Comparison of ENCODE assay signal across 21 cellular contexts in genomic region chr2:85751300-85751575, GRCh38. TPM values are rescaled to one million over a fixed set of nuclear protein-coding genes. Genes with fewer than 3 reads are reported as not detected.
DNase-seq lines count a peak whose midpoint lies in the region; ATAC-seq and TF ChIP-seq lines count a peak whose summit lies in the region.
"Had no signal": no experiment of that assay in that cellular context is flagged by ENCODE, and none has a peak within 500 bp of the region (broad histone marks: within the 10 kb centered on the region; RNA-seq: fewer than 3 reads in every experiment).

No MANE protein-coding gene starts in this region.

- peaks cover 0 to 5% (median 0%) of the 10 kb centered on the region in 5 experiments for H3K9me3 Mint-ChIP-seq in brain
- H3K9me3 Mint-ChIP-seq: activated naive CD4-positive, alpha-beta T cell treated with anti-CD3 and anti-CD28 coated beads, Interleukin-2, amount 50 U/mL, for 24 hours; activated T-helper 1 cell treated with anti-CD3 and anti-CD28 coated beads, Interleukin-12 subunit alpha, Interleukin-12 subunit beta, Interleukin-2, Interleukin-4 antibody, amounts not matched to agents 30 ng/mL and 10 ng/mL and 1 ng/mL, durations not matched to agents 14 hours and 24 hours and 36 hours; CD8-positive, alpha-beta T cell; central memory CD8-positive, alpha-beta T cell; stimulated activated naive CD8-positive, alpha-beta T cell treated with anti-CD3 and anti-CD28 coated beads, Interleukin-15, amount 100 ng/mL, for 72 hours had no signal

- H3K36me3 Mint-ChIP-seq in brain: no peaks in the 10 kb centered on the region
- H3K36me3 Mint-ChIP-seq: activated naive CD4-positive, alpha-beta T cell treated with anti-CD3 and anti-CD28 coated beads, Interleukin-2, amount 50 U/mL, for 24 hours; CD8-positive, alpha-beta T cell had no signal

- DNase-seq in GM23248 (no peak), tibial artery (no peak), left lobe of liver (ENCODE audit: low spot score) (no peak), mucosa of gallbladder (ENCODE audit: low spot score) (no peak)
- no peak for DNase-seq in activated CD4-positive, CD25-positive, alpha-beta regulatory T cell treated with anti-CD3 and anti-CD28 coated beads, Interleukin-2, amount 50 U/mL, for 72 hours
- DNase-seq: sigmoid colon had no signal

- H3K9ac ChIP-seq in GM23248: peak overlapping the region; percentile 15; the same call in 1 of the 2 replicates

- H3K27me3 Mint-ChIP-seq in brain: peaks cover 32% of the 10 kb centered on the region

- H3K27ac ChIP-seq in GM23248: no peak overlapping the region
- H3K27ac ChIP-seq in layer of hippocampus (ENCODE audit: low read depth, low read length): peak overlapping the region; percentile 13
- peak overlapping the region; percentile 96 to 97 for H3K27ac ChIP-seq in tibial artery
- H3K27ac ChIP-seq: epithelial cell of prostate, HL-60, left lung, VCaP had no signal

- H3K9me2 ChIP-seq in GM23248 (ENCODE audit: insufficient read depth): no peaks in the 10 kb centered on the region

- H3K4me2 ChIP-seq in GM23248 (ENCODE audit: unreplicated experiment): no peak overlapping the region

- H3K4me1 ChIP-seq in GM23248 (ENCODE audit: insufficient read depth) (peaks cover 34% of the 10 kb centered on the region), tibial artery (peaks cover 0 to 76% (median 62%) of the 10 kb centered on the region in 4 donors)

- peaks cover 51% of the 10 kb centered on the region for H3K4me1 Mint-ChIP-seq in brain

- 75 to 79% methylated on average over 5 of the region's 5 CpGs for WGBS in GM23248 (ENCODE audit: low coverage in 1 of 2, low lambda C conversion rate in 2 of 2, missing lambda C conversion rate in 2 of 2), 2 experiments

- no peak overlapping the region for H2AFZ ChIP-seq in GM23248

- no peaks in the 10 kb centered on the region for H3K36me3 ChIP-seq in GM23248 (ENCODE audit: low read depth)
- H3K36me3 ChIP-seq in tibial artery: no peaks in the 10 kb centered on the region
- H3K36me3 ChIP-seq: left lung, sigmoid colon had no signal

- H3K27me3 ChIP-seq in GM23248 (replicated peaks; ENCODE audit: insufficient read depth) (no peaks in the 10 kb centered on the region), layer of hippocampus (ENCODE audit: control insufficient read depth, insufficient read depth, low read length) (no peaks in the 10 kb centered on the region), tibial artery (no peaks in the 10 kb centered on the region)
- H3K27me3 ChIP-seq: sigmoid colon had no signal

- H3K79me2 ChIP-seq in GM23248 (ENCODE audit: insufficient read depth): peaks cover 21% of the 10 kb centered on the region

- in situ Hi-C loops in GM23248 (cut with MboI): no loop called here

- peak overlapping the region in 3 of 5 experiments; percentile 17 to 28 (median 18) for H3K27ac Mint-ChIP-seq in brain
- H3K27ac Mint-ChIP-seq: activated naive CD4-positive, alpha-beta T cell treated with anti-CD3 and anti-CD28 coated beads, Interleukin-2, amount 50 U/mL, for 24 hours; activated T-helper 1 cell treated with anti-CD3 and anti-CD28 coated beads, Interleukin-12 subunit alpha, Interleukin-12 subunit beta, Interleukin-2, Interleukin-4 antibody, amounts not matched to agents 30 ng/mL and 10 ng/mL and 1 ng/mL, durations not matched to agents 14 hours and 24 hours and 36 hours; CD8-positive, alpha-beta T cell; stimulated activated naive CD8-positive, alpha-beta T cell treated with anti-CD3 and anti-CD28 coated beads, Interleukin-15, amount 100 ng/mL, for 72 hours had no signal

- intact Hi-C loops in tibial artery (cut with DNase I; ENCODE audit: low total_unique reads): no loop called here

- no peaks in the 10 kb centered on the region for H4K20me1 ChIP-seq in GM23248 (ENCODE audit: insufficient read depth)

- no peaks in the 10 kb centered on the region for H3K9me3 ChIP-seq in GM23248 (ENCODE audit: low read depth)
- no peaks in the 10 kb centered on the region for H3K9me3 ChIP-seq in tibial artery
- H3K9me3 ChIP-seq: left lung, sigmoid colon had no signal

- peak overlapping the region in 3 of 5 experiments; percentile 39 to 70 (median 47) for H3K4me3 Mint-ChIP-seq in brain
- H3K4me3 Mint-ChIP-seq: activated naive CD4-positive, alpha-beta T cell treated with anti-CD3 and anti-CD28 coated beads, Interleukin-2, amount 50 U/mL, for 24 hours; CD8-positive, alpha-beta T cell; central memory CD8-positive, alpha-beta T cell; stimulated activated naive CD8-positive, alpha-beta T cell treated with anti-CD3 and anti-CD28 coated beads, Interleukin-15, amount 100 ng/mL, for 72 hours had no signal

- no peak for TF ChIP-seq CTCF in brain (conservative IDR thresholded peaks at IDR 0.05)
- TF ChIP-seq CTCF in tibial artery (IDR thresholded peaks at IDR 0.05): no peak

- H3K4me3 ChIP-seq in GM23248: no peak overlapping the region
- peak overlapping the region in 1 of 2 donors; percentile 12 for H3K4me3 ChIP-seq in tibial artery
- H3K4me3 ChIP-seq: left lung, sigmoid colon had no signal

- ATAC-seq in left lobe of liver: no peak
- ATAC-seq: CD8-positive, alpha-beta T cell had no signal

- peaks cover 33% of the 10 kb centered on the region for H3F3A ChIP-seq in GM23248 (ENCODE audit: insufficient read depth)

RNA-seq across cellular contexts. Expression of gene ATOH8, which starts 2.6 kb away (rescaled TPM):
- total RNA-seq in GM23248 (2014; rRNA removed; shearing (Covaris generic)): 40.7 and 50.1 TPM in 2 replicates
- 12.0 and 12.7 TPM in 2 replicates for polyA plus RNA-seq in GM23248 (2016; fragmentation: Nextera tagmentation; extraction: Ambion mirVana)
- polyA plus RNA-seq in brain (ENCODE audit: insufficient read depth, low read depth, low replicate concordance): 15.8 TPM
- total RNA-seq in left lobe of liver: 28.0 TPM
- total RNA-seq in mucosa of gallbladder: 9.0 TPM

RNA-seq across cellular contexts. Expression of gene GNLY, which starts 57.1 kb away (rescaled TPM):
- not detected in 2 replicates for total RNA-seq in GM23248 (2014; rRNA removed; shearing (Covaris generic))
- not detected in 2 replicates for polyA plus RNA-seq in GM23248 (2016; fragmentation: Nextera tagmentation; extraction: Ambion mirVana)
- 4.5 TPM for polyA plus RNA-seq in brain (ENCODE audit: insufficient read depth, low read depth, low replicate concordance)
- 0.68 TPM for total RNA-seq in left lobe of liver
- total RNA-seq in mucosa of gallbladder: 0.95 TPM
- total RNA-seq: fibroblast of villous mesenchyme, HepG2, LHCN-M2 had no signal
- polyA plus RNA-seq: HepG2, neural cell had no signal
